In genomic region chr1:234357831-234358230, GRCh38 we compare ENCODE assay signal across 21 cellular contexts. TPM values are rescaled to one million over a fixed set of nuclear protein-coding genes. Genes with fewer than 3 reads are reported as not detected.
DNase-seq lines count a peak whose midpoint lies in the region; ATAC-seq, FAIRE-seq and TF ChIP-seq lines count a peak whose summit lies in the region.
"Had no signal": no experiment of that assay in that cellular context is flagged by ENCODE, and none has a peak within 500 bp of the region (broad histone marks: within the 10 kb centered on the region; RNA-seq: fewer than 3 reads in every experiment).

No MANE protein-coding gene starts in this region.

- H3F3A ChIP-seq in OCI-LY1 (ENCODE audit: insufficient read depth, low read length), result no peaks in the 10 kb centered on the region

- H3K36me3 Mint-ChIP-seq in activated naive CD8-positive, alpha-beta T cell treated with anti-CD3 and anti-CD28 coated beads, Interleukin-2, amount 50 U/mL, for 24 hours (ENCODE audit: low read depth), result no peaks in the 10 kb centered on the region
- H3K36me3 Mint-ChIP-seq in stimulated activated memory B cell treated with anti-CD40 and anti-IgM and Interleukin-4, amounts not matched to agents 10 μg/mL and 1 μg/mL and 100 μg/mL, for 72 hours, result no peaks in the 10 kb centered on the region

- H3K9me2 ChIP-seq in OCI-LY1 (ENCODE audit: low read depth, low read length), result no peaks in the 10 kb centered on the region

- H3K9me3 ChIP-seq in HepG2 (ENCODE audit: low read length) (no peaks in the 10 kb centered on the region), right lobe of liver (no peaks in the 10 kb centered on the region), OCI-LY1 (ENCODE audit: low read length) (no peaks in the 10 kb centered on the region)
- H3K9me3 ChIP-seq: psoas muscle, spleen had no signal

- TF ChIP-seq RAD21 in HepG2 (CRISPR knock-in tag; IDR thresholded peaks at IDR 0.05), result no peak

- H3K79me2 ChIP-seq in HepG2 (ENCODE audit: insufficient read depth, low read length), result peaks cover 3% of the 10 kb centered on the region
- no peaks in the 10 kb centered on the region for H3K79me2 ChIP-seq in OCI-LY1 (ENCODE audit: insufficient read depth, low read length)

- H3K36me3 ChIP-seq in HepG2 (replicated peaks in 1 of 2; ENCODE audit: control insufficient read depth in 1 of 2, insufficient read depth in 2 of 2, low read length in 2 of 2), result no peaks in the 10 kb centered on the region
- H3K36me3 ChIP-seq in right lobe of liver, result no peaks in the 10 kb centered on the region
- H3K36me3 ChIP-seq in OCI-LY1 (ENCODE audit: insufficient read depth, low read length), result no peaks in the 10 kb centered on the region
- H3K36me3 ChIP-seq: spleen, tibial nerve had no signal

- H3K27me3 ChIP-seq in HepG2 (ENCODE audit: control insufficient read depth in 1 of 2, insufficient read depth in 2 of 2, low read length in 2 of 2) (no peaks in the 10 kb centered on the region; a peak in 1 of 5 replicates), right lobe of liver (no peaks in the 10 kb centered on the region), OCI-LY1 (ENCODE audit: insufficient read depth, low read length) (no peaks in the 10 kb centered on the region)
- H3K27me3 ChIP-seq: tibial nerve had no signal

- peak overlapping the region; percentile 49 for H3K9ac ChIP-seq in HepG2 (ENCODE audit: insufficient read depth, low read depth, low read length)
- no peak overlapping the region; the same call in 1 of the 2 replicates for H3K9ac ChIP-seq in OCI-LY1 (ENCODE audit: low read length)

- intact Hi-C loops in HepG2 (cut with micrococcal nuclease; ENCODE audit: unreplicated experiment) (no loop called here), right lobe of liver (cut with DNase I) (no loop called here)

- H3K4me2 ChIP-seq in HepG2 (ENCODE audit: low read depth, low read length), result peak overlapping the region; percentile 62
- H3K4me2 ChIP-seq in OCI-LY1 (ENCODE audit: low read length), result peak overlapping the region; percentile 67

- POLR2A ChIA-PET in HepG2 (lab: Yijun Ruan, JAX), result interaction anchor here (1.4 to 2.0 kb wide), 3 partner anchors 9 to 44 kb away, joined by 3 to 12 read pairs (median 4); partner anchors contain the start of gene COA6

- TF ChIP-seq POLR2A in HepG2 (IDR thresholded peaks at IDR 0.05; ENCODE audit: insufficient read depth in 1 of 2, low read depth in 2 of 2, low read length in 2 of 2) (no peak), right lobe of liver (IDR thresholded peaks at IDR 0.05) (no peak)

- H3K27ac ChIP-seq in HepG2 (ENCODE audit: extremely low read length, insufficient read depth, low read length) (no peak overlapping the region), right lobe of liver (no peak overlapping the region), OCI-LY1 (ENCODE audit: low read depth, low read length, poor library complexity, severe bottlenecking) (no peak overlapping the region)
- H3K27ac ChIP-seq: psoas muscle, tibial nerve had no signal

- no peak for DNase-seq in HepG2 (ENCODE audit: low spot score)
- no peak for DNase-seq in right lobe of liver
- no peak for DNase-seq in activated naive CD8-positive, alpha-beta T cell treated with anti-CD3 and anti-CD28 coated beads, Interleukin-2, amount 50 U/mL, for 24 hours
- DNase-seq in retina, result no peak
- no peak for DNase-seq in GM20000 (ENCODE audit: low spot score)
- DNase-seq: AML-193, endodermal cell, GF-D8, GOT3, islet precursor cell, NCI-H1092, NCI-H2171 treated with DMSO at 0.1 percent for 48 hours, NCI-H82, psoas muscle, spleen had no signal

- H3K4me3 ChIP-seq in HepG2 (replicated peaks in 1 of 3; ENCODE audit: insufficient read depth in 1 of 3, low read depth in 2 of 3, low read length in 3 of 3) (peak overlapping the region in 2 of 3 experiments; percentile 51 to 64; a peak in 3 of 6 replicates), right lobe of liver (no peak overlapping the region), OCI-LY1 (ENCODE audit: low read depth, low read length, poor library complexity, severe bottlenecking) (peak overlapping the region; percentile 73)
- H3K4me3 ChIP-seq: psoas muscle had no signal

- FAIRE-seq in HepG2 (lab: Jason Lieb, UNC), result no peak

- no peak for ATAC-seq in HepG2
- no peak for ATAC-seq in right lobe of liver
- no peak for ATAC-seq in activated naive CD8-positive, alpha-beta T cell treated with anti-CD3 and anti-CD28 coated beads, Interleukin-2, amount 50 U/mL, for 24 hours
- no peak for ATAC-seq in stimulated activated memory B cell treated with anti-CD40 and anti-IgM and Interleukin-4, amounts not matched to agents 10 μg/mL and 1 μg/mL and 100 μg/mL, for 72 hours
- no peak for ATAC-seq in GM18498 (IDR thresholded peaks at IDR 0.05; ENCODE audit: unreplicated experiment)
- ATAC-seq: activated CD4-positive, CD25-positive, alpha-beta regulatory T cell treated with anti-CD3 and anti-CD28 coated beads, Interleukin-2, amount 50 U/mL, for 24 hours; psoas muscle had no signal

- in situ Hi-C loops in HepG2 (cut with HindIII; ENCODE audit: extremely low pct_ligation_motif_present, low pct_unique_long_range_greater_than_20kb), result no loop called here

- no TSS peak for BruUV-seq in HepG2 (replicated peaks; lab: Mats Ljungman, UMichigan)

- CTCF ChIA-PET in HepG2 (lab: Yijun Ruan, JAX; ENCODE audit: low intra/inter-chr PET ratio, low total read pairs), result no interaction called here

- TF ChIP-seq CTCF in HepG2 (CRISPR knock-in tag; IDR thresholded peaks at IDR 0.05) (no peak), right lobe of liver (IDR thresholded peaks at IDR 0.05) (no peak), OCI-LY1 (IDR thresholded peaks at IDR 0.05; ENCODE audit: low read length) (no peak), GM20000 (IDR thresholded peaks at IDR 0.05; ENCODE audit: extremely low read depth, missing control alignments) (no peak)

- H3K9me3 Mint-ChIP-seq in activated naive CD8-positive, alpha-beta T cell treated with anti-CD3 and anti-CD28 coated beads, Interleukin-2, amount 50 U/mL, for 24 hours, result no peaks in the 10 kb centered on the region
- H3K9me3 Mint-ChIP-seq in stimulated activated memory B cell treated with anti-CD40 and anti-IgM and Interleukin-4, amounts not matched to agents 10 μg/mL and 1 μg/mL and 100 μg/mL, for 72 hours, result no peaks in the 10 kb centered on the region
- H3K9me3 Mint-ChIP-seq: endodermal cell, nephron had no signal

- no peaks in the 10 kb centered on the region for H4K20me1 ChIP-seq in HepG2 (ENCODE audit: insufficient read depth, low read length)
- no peaks in the 10 kb centered on the region for H4K20me1 ChIP-seq in OCI-LY1 (ENCODE audit: insufficient read depth, low read length)

- peaks cover 8% of the 10 kb centered on the region for H3K4me1 Mint-ChIP-seq in activated naive CD8-positive, alpha-beta T cell treated with anti-CD3 and anti-CD28 coated beads, Interleukin-2, amount 50 U/mL, for 24 hours
- H3K4me1 Mint-ChIP-seq in stimulated activated memory B cell treated with anti-CD40 and anti-IgM and Interleukin-4, amounts not matched to agents 10 μg/mL and 1 μg/mL and 100 μg/mL, for 72 hours, result peaks cover 8% of the 10 kb centered on the region
- H3K4me1 Mint-ChIP-seq: nephron had no signal

- peaks cover 29% of the 10 kb centered on the region for H3K4me1 ChIP-seq in HepG2 (ENCODE audit: insufficient read depth, low read length)
- no peaks in the 10 kb centered on the region for H3K4me1 ChIP-seq in right lobe of liver
- peaks cover 22% of the 10 kb centered on the region for H3K4me1 ChIP-seq in OCI-LY1 (ENCODE audit: insufficient read depth, low read length, severe bottlenecking)
- H3K4me1 ChIP-seq: psoas muscle, tibial nerve had no signal

- no peak overlapping the region for H2AFZ ChIP-seq in HepG2 (ENCODE audit: low read length)
- H2AFZ ChIP-seq in OCI-LY1 (ENCODE audit: low read length), result no peak overlapping the region

- no peak overlapping the region for H3K27ac Mint-ChIP-seq in activated naive CD8-positive, alpha-beta T cell treated with anti-CD3 and anti-CD28 coated beads, Interleukin-2, amount 50 U/mL, for 24 hours
- peak overlapping the region; percentile 87 for H3K27ac Mint-ChIP-seq in stimulated activated memory B cell treated with anti-CD40 and anti-IgM and Interleukin-4, amounts not matched to agents 10 μg/mL and 1 μg/mL and 100 μg/mL, for 72 hours
- H3K27ac Mint-ChIP-seq: endodermal cell, nephron had no signal

- peak overlapping the region; percentile 84 for H3K4me3 Mint-ChIP-seq in activated naive CD8-positive, alpha-beta T cell treated with anti-CD3 and anti-CD28 coated beads, Interleukin-2, amount 50 U/mL, for 24 hours
- H3K4me3 Mint-ChIP-seq in stimulated activated memory B cell treated with anti-CD40 and anti-IgM and Interleukin-4, amounts not matched to agents 10 μg/mL and 1 μg/mL and 100 μg/mL, for 72 hours, result peak overlapping the region; percentile 64
- H3K4me3 Mint-ChIP-seq: endodermal cell, nephron had no signal

- no peak for TF ChIP-seq EP300 in HepG2 (IDR thresholded peaks at IDR 0.05; ENCODE audit: low read depth in 2 of 2, low read length in 2 of 2)
- TF ChIP-seq EP300 in HepG2 (CRISPR knock-in tag; IDR thresholded peaks at IDR 0.05; ENCODE audit: borderline replicate concordance), result no peak

- peaks cover 1% of the 10 kb centered on the region for H3K27me3 Mint-ChIP-seq in activated naive CD8-positive, alpha-beta T cell treated with anti-CD3 and anti-CD28 coated beads, Interleukin-2, amount 50 U/mL, for 24 hours
- no peaks in the 10 kb centered on the region for H3K27me3 Mint-ChIP-seq in stimulated activated memory B cell treated with anti-CD40 and anti-IgM and Interleukin-4, amounts not matched to agents 10 μg/mL and 1 μg/mL and 100 μg/mL, for 72 hours

RNA-seq across cellular contexts. Expression of gene COA6, which starts 15.4 kb away (rescaled TPM):
- total RNA-seq in HepG2 (2016; rRNA removed; fragmentation: Illumina TruSeq; extraction: Trizol), result 104 and 158 TPM in 2 replicates
- 65.3 and 66.5 TPM in 2 replicates for total RNA-seq in HepG2 (2016; cell fraction: cytosol; rRNA removed; fragmentation: Illumina TruSeq; extraction: Trizol; ENCODE audit: low read depth)
- total RNA-seq in HepG2 (2016; cell fraction: insoluble cytoplasmic fraction; rRNA removed; fragmentation: Illumina TruSeq; extraction: Trizol), result 117 and 175 TPM in 2 replicates
- total RNA-seq in HepG2 (2016; cell fraction: membrane; rRNA removed; fragmentation: Illumina TruSeq; extraction: Trizol), result 73.2 and 76.4 TPM in 2 replicates
- total RNA-seq in HepG2 (2016; cell fraction: nucleus; rRNA removed; fragmentation: Illumina TruSeq; extraction: Trizol), result 44.6 and 50.4 TPM in 2 replicates
- 29.1 and 32.4 TPM in 2 replicates for polyA plus RNA-seq in HepG2 (2011; rRNA removed)
- polyA plus RNA-seq in HepG2 (2011; cell fraction: cytosol; rRNA removed), result 37.1 and 37.6 TPM in 2 replicates
- 12.7 and 13.3 TPM in 2 replicates for polyA plus RNA-seq in HepG2 (2011; cell fraction: nucleus; rRNA removed)
- polyA plus RNA-seq in HepG2 (2012), result 49.6 and 68.8 TPM in 2 replicates
- polyA plus RNA-seq in HepG2 (2016; cell fraction: cytosol; fragmentation: Illumina TruSeq; extraction: Trizol; ENCODE audit: low read depth), result 84.3 and 106 TPM in 2 replicates
- polyA plus RNA-seq in HepG2 (2016; cell fraction: insoluble cytoplasmic fraction; fragmentation: Illumina TruSeq; extraction: Trizol; ENCODE audit: low read depth), result 196 and 215 TPM in 2 replicates
- polyA plus RNA-seq in HepG2 (2016; cell fraction: membrane; fragmentation: Illumina TruSeq; extraction: Trizol; ENCODE audit: low read depth), result 84.2 and 92.6 TPM in 2 replicates
- 92.2 and 92.5 TPM in 2 replicates for polyA plus RNA-seq in HepG2 (2016; cell fraction: nucleus; fragmentation: Illumina TruSeq; extraction: Trizol; ENCODE audit: insufficient read depth, low read depth)
- 12.7 and 15.1 TPM in 2 replicates for polyA minus RNA-seq in HepG2 (2011; rRNA and poly(A)+ RNA removed; ENCODE audit: low replicate concordance)
- 16.5 and 16.7 TPM in 2 replicates for polyA minus RNA-seq in HepG2 (2011; cell fraction: cytosol; rRNA and poly(A)+ RNA removed)
- 12.4 and 16.9 TPM in 2 replicates for polyA minus RNA-seq in HepG2 (2011; cell fraction: nucleus; rRNA and poly(A)+ RNA removed)
- 10 to 100 TPM; 12.8 to 29.3 (median 16.2) TPM for total RNA-seq in right lobe of liver

Comparison
In these comparisons a context has a peak if more than half of its experiments do, and no peak if none do; other contexts are left out.
1. H3K4me3 ChIP-seq: peak in HepG2 (2 of 3) and OCI-LY1 (single experiment); none in right lobe of liver (0 of 3).